In the genomic region with DNA sequence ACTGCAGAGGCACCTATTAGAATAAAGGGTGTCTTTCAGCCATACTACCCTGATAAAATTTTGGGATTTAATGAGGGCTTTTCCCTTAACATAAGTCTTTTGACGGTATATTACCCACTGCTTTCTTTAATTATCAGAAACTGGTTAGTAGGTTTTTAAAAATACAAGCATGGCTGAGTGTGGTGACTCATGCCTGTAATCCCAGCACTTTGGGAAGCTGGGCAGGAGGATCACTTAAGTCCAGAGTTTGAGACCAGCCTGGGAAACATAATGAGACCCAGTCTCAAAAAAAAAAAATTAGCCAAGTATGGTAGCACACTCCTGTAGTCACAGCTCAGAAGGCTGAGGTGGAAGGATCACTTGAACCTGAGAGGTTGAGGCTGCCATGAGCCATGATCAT, we compare ENCODE assay signal across 35 cellular contexts. TPM values are rescaled to one million over a fixed set of nuclear protein-coding genes. Genes with fewer than 3 reads are reported as not detected.
A peak's percentile ranks its signal among the peaks of the same experiment; 100 is the strongest.
DNase-seq lines count a peak whose midpoint lies in the region; ATAC-seq, FAIRE-seq and TF ChIP-seq lines count a peak whose summit lies in the region.
"Had no signal": no experiment of that assay in that cellular context is flagged by ENCODE, and none has a peak within 500 bp of the region (broad histone marks: within the 10 kb centered on the region; RNA-seq: fewer than 3 reads in every experiment).

No MANE protein-coding gene starts in this region.

- H3K4me1 ChIP-seq in A549 = peaks cover 6% of the 10 kb centered on the region; the same call in 1 of the 3 replicates
- H3K4me1 ChIP-seq in aorta (ENCODE audit: control insufficient read depth in 1 of 2, insufficient read depth in 2 of 2, low read length in 2 of 2) = no peaks in the 10 kb centered on the region
- H3K4me1 ChIP-seq: body of pancreas, prostate gland, upper lobe of left lung had no signal

- no peak for FAIRE-seq in A549 (lab: Jason Lieb, UNC)
- FAIRE-seq in HTR-8/SVneo (lab: Jason Lieb, UNC) = peak; percentile 20
- FAIRE-seq: GM19239, K562 had no signal

- H3K9me3 ChIP-seq in A549 (no peaks in the 10 kb centered on the region), aorta (ENCODE audit: control insufficient read depth, low read length) (no peaks in the 10 kb centered on the region)
- H3K9me3 ChIP-seq: body of pancreas, prostate gland, upper lobe of left lung had no signal

- H3K4me3 ChIP-seq in A549 = no peak overlapping the region
- no peak overlapping the region for H3K4me3 ChIP-seq in choroid plexus epithelial cell (ENCODE audit: low read depth, low read length)
- no peak overlapping the region for H3K4me3 ChIP-seq in aorta (ENCODE audit: low read length in 2 of 2)
- H3K4me3 ChIP-seq: body of pancreas, K562, prostate gland, upper lobe of left lung had no signal

- POLR2A ChIA-PET in A549 (lab: Yijun Ruan, JAX) = no interaction called here

- CTCF ChIA-PET in A549 (lab: Yijun Ruan, JAX) = interaction anchor here (1.1 kb wide), 1 partner anchor 16 kb away, joined by 4 read pairs; no protein-coding TSS in a partner anchor

- no peak for TF ChIP-seq POLR2A in A549 (IDR thresholded peaks at IDR 0.05; ENCODE audit: low read length)

- TF ChIP-seq EP300 in A549 (IDR thresholded peaks at IDR 0.05) = no peak

- H3K36me3 ChIP-seq in aorta (ENCODE audit: control insufficient read depth in 1 of 2, insufficient read depth in 2 of 2, low read length in 1 of 2) = peaks cover 0 to 8% of the 10 kb centered on the region in 2 donors

- intact Hi-C loops in aorta (cut with DNase I) = no loop called here

- H3K27me3 ChIP-seq in layer of hippocampus (ENCODE audit: control insufficient read depth, insufficient read depth, low read length) (no peaks in the 10 kb centered on the region), aorta (ENCODE audit: control insufficient read depth in 1 of 2, insufficient read depth in 2 of 2, low read length in 1 of 2) (no peaks in the 10 kb centered on the region)
- H3K27me3 ChIP-seq: body of pancreas, upper lobe of left lung had no signal

- no peak for TF ChIP-seq RAD21 in A549 (conservative IDR thresholded peaks at IDR 0.05 in 1 of 2, IDR thresholded peaks at IDR 0.05 in 1 of 2)

- DNase-seq in A549 (ENCODE audit: low read depth in 1 of 2, low spot score in 1 of 2) = no peak
- DNase-seq in HTR-8/SVneo (ENCODE audit: insufficient read length, low spot score) = no peak
- peak; percentile 30 for DNase-seq in choroid plexus epithelial cell (ENCODE audit: low read depth)
- no peak for DNase-seq in kidney glomerular epithelial cell (lab: John Stamatoyannopoulos, UW)
- DNase-seq in midbrain (lab: John Stamatoyannopoulos, UW) = no peak
- DNase-seq in NCI-H1417 (lab: John Stamatoyannopoulos, UW) = no peak
- no peak for DNase-seq in aorta
- DNase-seq: 8988T; activated CD4-positive, alpha-beta T cell treated with anti-CD3 and anti-CD28 coated beads, Interleukin-2, amount 50 U/mL, for 4 hours; activated CD4-positive, CD25-positive, alpha-beta regulatory T cell; activated CD8-positive, alpha-beta memory T cell treated with anti-CD3 and anti-CD28 coated beads, Interleukin-2, amount 10 ng/mL, durations not matched to agents 7 days and 5 days; activated gamma-delta T cell; activated naive CD8-positive, alpha-beta T cell treated with anti-CD3 and anti-CD28 coated beads, Interleukin-2, amount 10 ng/mL, durations not matched to agents 7 days and 5 days; activated T-cell treated with anti-CD3 and anti-CD28 coated beads, Interleukin-2, amount 50 U/mL, for 4 hours; AML-193; body of pancreas; CD4-positive, CD25-positive, alpha-beta regulatory T cell; cerebellar nuclear complex; DND-41; glutamatergic neuron; islet precursor cell; left ventricle myocardium superior; naive B cell; NCI-H1092 treated with DMSO at 0.1 percent for 48 hours; NCI-H187; NCI-H446 treated with DMSO at 0.1 percent for 48 hours; NCI-H82; stimulated activated CD4-positive, alpha-beta T cell treated with anti-CD3 and anti-CD28 coated beads, Interleukin-4, amount 100 ng/mL, for 24 hours; T-cell; upper lobe of left lung had no signal

- ATAC-seq in A549 (no peak), aorta (ENCODE audit: low FRiP score) (no peak)
- ATAC-seq: activated CD8-positive, alpha-beta memory T cell treated with anti-CD3 and anti-CD28 coated beads, Interleukin-2, amount 10 ng/mL, durations not matched to agents 7 days and 5 days; activated T-cell treated with anti-CD3 and anti-CD28 coated beads, Interleukin-2, amount 50 U/mL, for 4 hours; body of pancreas; K562; left ventricle myocardium superior; sciatic nerve; T-cell had no signal

- TF ChIP-seq CTCF in A549 (IDR thresholded peaks at IDR 0.05) (no peak), choroid plexus epithelial cell (conservative IDR thresholded peaks at IDR 0.05; ENCODE audit: low read depth, low read length) (no peak)

- no peak overlapping the region for H3K4me2 ChIP-seq in A549

- WGBS in A549 (ENCODE audit: missing lambda C conversion rate) = 92% methylated on average over 1 of the region's 1 CpG
- WGBS in aorta, 2 donors = 98 to 100% methylated on average over 1 of the region's 1 CpG

- H3K27ac ChIP-seq in A549 = no peak overlapping the region
- H3K27ac ChIP-seq in layer of hippocampus (ENCODE audit: low read depth, low read length) = peak overlapping the region; percentile 55
- no peak overlapping the region for H3K27ac ChIP-seq in aorta (ENCODE audit: low read depth in 1 of 2, low read length in 2 of 2)
- H3K27ac ChIP-seq: body of pancreas, prostate gland, upper lobe of left lung had no signal

TF ChIP-seq in A549, 52 proteins besides CTCF, POLR2A, EP300 and RAD21:
- no peak for TF ChIP-seq FOSL2 (IDR thresholded peaks at IDR 0.05)
- peak; percentile 44 for TF ChIP-seq FOSL2 (CRISPR knock-in tag; IDR thresholded peaks at IDR 0.05)
- no peak for TF ChIP-seq MYC (IDR thresholded peaks at IDR 0.05; ENCODE audit: borderline replicate concordance, low read length)
- TF ChIP-seq ZNF302 (CRISPR knock-in tag; IDR thresholded peaks at IDR 0.05) = no peak
- no peak for TF ChIP-seq HOXB5 (CRISPR knock-in tag; IDR thresholded peaks at IDR 0.05)
- no peak for TF ChIP-seq HOXB13 (CRISPR knock-in tag; IDR thresholded peaks at IDR 0.05; ENCODE audit: low read depth)
- TF ChIP-seq GATA3 (IDR thresholded peaks at IDR 0.05; ENCODE audit: borderline replicate concordance) = no peak
TF ChIP-seq in A549: peak in this region for 1.

RNA-seq across cellular contexts. Expression of gene CPSF3, which starts 16.1 kb away (rescaled TPM):
- 76.7 and 77.2 TPM in 2 replicates for polyA plus RNA-seq in A549 (2011; rRNA removed)
- 22.6 and 26.8 TPM in 2 replicates for polyA plus RNA-seq in A549 (2012; cell fraction: cytosol; rRNA removed)
- polyA plus RNA-seq in A549 (2012; cell fraction: nucleus; rRNA removed) = 14.2 and 24.4 TPM in 2 replicates
- 63.4 to 65.0 TPM (median 63.6 TPM) in 3 replicates for polyA plus RNA-seq in A549 (2017; fragmentation: RNase III; extraction: RNeasy Plus Mini Kit Qiagen cat#74134 plus additional on column Dnase treatment)
- 48.5 and 52.2 TPM in 2 replicates for polyA minus RNA-seq in A549 (2011; rRNA and poly(A)+ RNA removed)
- 10 to 100 TPM; 16.2 to 20.4 TPM for total RNA-seq in aorta
- 10 to 100 TPM; 12.9 to 13.2 TPM for polyA plus RNA-seq in aorta

RNA-seq across cellular contexts. Expression of gene ITGB1BP1, which starts 16.2 kb away (rescaled TPM):
- polyA plus RNA-seq in A549 (2011; rRNA removed) (136 and 144 TPM in 2 replicates), A549 (2017; fragmentation: RNase III; extraction: RNeasy Plus Mini Kit Qiagen cat#74134 plus additional on column Dnase treatment) (99.3 to 112 TPM (median 101 TPM) in 3 replicates), aorta (100 to 1,000 TPM; 151 to 168 TPM)
- 66.2 and 68.2 TPM in 2 replicates for polyA plus RNA-seq in A549 (2012; cell fraction: cytosol; rRNA removed)
- 22.0 and 29.6 TPM in 2 replicates for polyA plus RNA-seq in A549 (2012; cell fraction: nucleus; rRNA removed)
- 17.4 and 18.0 TPM in 2 replicates for polyA minus RNA-seq in A549 (2011; rRNA and poly(A)+ RNA removed)
- total RNA-seq in aorta = 100 to 1,000 TPM; 112 to 121 TPM

RNA-seq across cellular contexts. Expression of gene IAH1, which starts 34.8 kb away (rescaled TPM):
- 163 and 187 TPM in 2 replicates for polyA plus RNA-seq in A549 (2011; rRNA removed)
- 84.1 and 86.5 TPM in 2 replicates for polyA plus RNA-seq in A549 (2012; cell fraction: cytosol; rRNA removed)
- 26.4 and 42.4 TPM in 2 replicates for polyA plus RNA-seq in A549 (2012; cell fraction: nucleus; rRNA removed)
- 68.3 to 78.4 TPM (median 75.4 TPM) in 3 replicates for polyA plus RNA-seq in A549 (2017; fragmentation: RNase III; extraction: RNeasy Plus Mini Kit Qiagen cat#74134 plus additional on column Dnase treatment)
- polyA minus RNA-seq in A549 (2011; rRNA and poly(A)+ RNA removed) = 64.4 and 66.8 TPM in 2 replicates
- 10 to 100 TPM; 45.6 to 52.2 TPM for total RNA-seq in aorta
- 10 to 100 TPM; 64.9 to 72.9 TPM for polyA plus RNA-seq in aorta
